Comparison of ENCODE assay signal across 17 cellular contexts in genomic region chr20:2476742-2477615, GRCh38. TPM values are rescaled to one million over a fixed set of nuclear protein-coding genes. Genes with fewer than 3 reads are reported as not detected.
DNase-seq lines count a peak whose midpoint lies in the region; ATAC-seq and TF ChIP-seq lines count a peak whose summit lies in the region.
"Had no signal": no experiment of that assay in that cellular context is flagged by ENCODE, and none has a peak within 500 bp of the region (broad histone marks: within the 10 kb centered on the region; RNA-seq: fewer than 3 reads in every experiment).

No MANE protein-coding gene starts in this region.

- H3K27me3 ChIP-seq in DND-41 (ENCODE audit: insufficient read depth, low read length, poor library complexity) (no peaks in the 10 kb centered on the region), liver (ENCODE audit: control insufficient read depth in 4 of 4, insufficient read depth in 4 of 4, low read length in 3 of 4) (no peaks in the 10 kb centered on the region)
- H3K27me3 ChIP-seq: BLaER1 treated with 17β-estradiol and CSF1 and Interleukin-3, amounts not matched to agents 10 nM and 100 nM; pancreas had no signal

- H3K4me1 ChIP-seq in DND-41 (ENCODE audit: insufficient read depth, low read length) (no peaks in the 10 kb centered on the region; the same call in 1 of the 2 replicates), HEK293 (ENCODE audit: control insufficient read depth, insufficient read depth, low read length) (no peaks in the 10 kb centered on the region), liver (ENCODE audit: control insufficient read depth in 4 of 4, insufficient read depth in 4 of 4, low read length in 3 of 4) (peaks cover 8 to 15% (median 10%) of the 10 kb centered on the region in 4 donors)
- H3K4me1 ChIP-seq: BLaER1 treated with 17β-estradiol and CSF1 and Interleukin-3, amounts not matched to agents 10 nM and 100 nM; pancreas had no signal

- H2AFZ ChIP-seq in DND-41 (ENCODE audit: low read depth, low read length): no peak overlapping the region

- ATAC-seq in DND-41 (ENCODE audit: insufficient read depth, low read depth): no peak
- ATAC-seq in HG02840 (IDR thresholded peaks at IDR 0.05; ENCODE audit: low FRiP score, unreplicated experiment): no peak

- CTCF ChIA-PET in HEK293 (lab: Yijun Ruan, JAX): interaction anchor here (0.7 to 1.5 kb wide), 9 partner anchors 10 to 269 kb away, joined by 3 to 8 read pairs (median 5); no protein-coding TSS in a partner anchor

- peak; percentile 46 to 61 for TF ChIP-seq RAD21 in liver (IDR thresholded peaks at IDR 0.05)

- no peaks in the 10 kb centered on the region for H4K20me1 ChIP-seq in DND-41 (ENCODE audit: insufficient read depth, low read length)
- H4K20me1 ChIP-seq: BLaER1 treated with 17β-estradiol and CSF1 and Interleukin-3, amounts not matched to agents 10 nM and 100 nM had no signal

- TF ChIP-seq CTCF in DND-41 (IDR thresholded peaks at IDR 0.05; ENCODE audit: borderline replicate concordance, extremely low read depth, low read length, poor library complexity, severe bottlenecking) (peak; percentile 56), HEK293 (tag by site-specific recombination; IDR thresholded peaks at IDR 0.05) (no peak; the same call in 1 of the 2 replicates), VCaP (conservative IDR thresholded peaks at IDR 0.05) (peak; percentile 64), liver (IDR thresholded peaks at IDR 0.05; ENCODE audit: low read depth, low read length, missing input control) (peak; percentile 25)

- no peak overlapping the region for H3K4me2 ChIP-seq in DND-41 (ENCODE audit: insufficient read depth, low read length)
- H3K4me2 ChIP-seq: BLaER1 treated with 17β-estradiol and CSF1 and Interleukin-3, amounts not matched to agents 10 nM and 100 nM; SK-N-SH had no signal

- no peak overlapping the region for H3K4me3 ChIP-seq in DND-41 (ENCODE audit: low read depth in 1 of 2, low read length in 2 of 2)
- H3K4me3 ChIP-seq in HEK293 (ENCODE audit: low read depth, low read length): no peak overlapping the region
- H3K4me3 ChIP-seq in liver (ENCODE audit: low read depth in 1 of 3, low read length in 3 of 3): no peak overlapping the region
- H3K4me3 ChIP-seq: BLaER1 treated with 17β-estradiol and CSF1 and Interleukin-3, amounts not matched to agents 10 nM and 100 nM; pancreas had no signal

- intact Hi-C loops in posterior cingulate gyrus (cut with DNase I): no loop called here

- DNase-seq in DND-41 (no peak), EL (no peak), posterior cingulate gyrus (no peak), NOMO-1 treated with dmso at 0.1 percent for 144 hours (lab: John Stamatoyannopoulos, UW; ENCODE audit: unreplicated experiment) (no peak)
- DNase-seq: activated B cell treated with CpG ODN at 0.5 μM for 24 hours; activated naive CD4-positive, alpha-beta T cell treated with Interleukin-2 at 50 U/mL for 16 hours; hypothalamus; left cardiac atrium; NCI-H1105; NCI-H226; SK-N-SH had no signal

- POLR2A ChIA-PET in HEK293 (lab: Yijun Ruan, JAX): interaction anchor here (1.3 kb wide), 1 partner anchor 31 kb away, joined by 4 read pairs; no protein-coding TSS in a partner anchor

- H3K9me3 ChIP-seq in DND-41 (ENCODE audit: insufficient read depth, low read length, severe bottlenecking) (no peaks in the 10 kb centered on the region), HEK293 (ENCODE audit: control insufficient read depth, insufficient read depth, low read depth, low read length) (no peaks in the 10 kb centered on the region), liver (ENCODE audit: control insufficient read depth in 4 of 4, low read length in 3 of 4) (peaks cover 0 to 2% (median under 1%) of the 10 kb centered on the region in 4 donors)
- H3K9me3 ChIP-seq: pancreas, SK-N-SH had no signal

- peaks cover 3% of the 10 kb centered on the region; the same call in 1 of the 2 replicates for H3K36me3 ChIP-seq in DND-41 (ENCODE audit: insufficient read depth, low read length)
- peaks cover 8 to 28% of the 10 kb centered on the region in 2 experiments for H3K36me3 ChIP-seq in HEK293 (ENCODE audit: control insufficient read depth in 2 of 2, insufficient read depth in 1 of 2, low read length in 2 of 2)
- peaks cover 0 to 3% (median 1%) of the 10 kb centered on the region in 4 donors for H3K36me3 ChIP-seq in liver (ENCODE audit: control insufficient read depth in 4 of 4, insufficient read depth in 3 of 4, low read depth in 1 of 4, low read length in 3 of 4)
- H3K36me3 ChIP-seq: pancreas had no signal

- WGBS in liver: 78% methylated on average over 5 of the region's 5 CpGs

- H3K79me2 ChIP-seq in DND-41 (ENCODE audit: insufficient read depth, low read length): no peaks in the 10 kb centered on the region

- H3K9ac ChIP-seq in DND-41 (ENCODE audit: low read depth, low read length) (no peak overlapping the region), liver (ENCODE audit: low read depth in 1 of 2, low read length in 2 of 2) (no peak overlapping the region)
- H3K9ac ChIP-seq: BLaER1 treated with 17β-estradiol and CSF1 and Interleukin-3, amounts not matched to agents 10 nM and 100 nM; SK-N-SH had no signal

- no peak overlapping the region for H3K27ac ChIP-seq in DND-41 (ENCODE audit: low read length)
- H3K27ac ChIP-seq in HEK293 (ENCODE audit: extremely low read depth, low read depth, low read length): no peak overlapping the region
- peak overlapping the region; percentile 55 for H3K27ac ChIP-seq in VCaP
- H3K27ac ChIP-seq in liver (ENCODE audit: low read depth in 1 of 2, low read length in 2 of 2): peak overlapping the region in 1 of 2 donors; percentile 85
- H3K27ac ChIP-seq: BLaER1 treated with 17β-estradiol and CSF1 and Interleukin-3, amounts not matched to agents 10 nM and 100 nM; pancreas had no signal

TF ChIP-seq in HEK293, 187 proteins besides CTCF, POLR2A, EP300 and RAD21:
- TF ChIP-seq GLIS2 (tag by site-specific recombination; IDR thresholded peaks at IDR 0.05) (no peak), ZNF654 (tag by site-specific recombination; IDR thresholded peaks at IDR 0.05; ENCODE audit: low read depth) (peak; percentile 58)

TF ChIP-seq in liver, 16 proteins besides CTCF, POLR2A, EP300 and RAD21 (continues in another document):
- TF ChIP-seq TAF1 (conservative IDR thresholded peaks at IDR 0.05): no peak
- no peak for TF ChIP-seq RXRA (IDR thresholded peaks at IDR 0.05)
- TF ChIP-seq GABPA (IDR thresholded peaks at IDR 0.05 in 1 of 2, conservative IDR thresholded peaks at IDR 0.05 in 1 of 2): no peak
- TF ChIP-seq YY1 (IDR thresholded peaks at IDR 0.05): no peak
- no peak for TF ChIP-seq MAX (IDR thresholded peaks at IDR 0.05)
- TF ChIP-seq EGR1 (IDR thresholded peaks at IDR 0.05; ENCODE audit: low read depth in 2 of 2): no peak
- TF ChIP-seq SP1 (IDR thresholded peaks at IDR 0.05): no peak
- TF ChIP-seq ZBTB33 (IDR thresholded peaks at IDR 0.05): no peak
- no peak for TF ChIP-seq HNF4A (conservative IDR thresholded peaks at IDR 0.05)
- TF ChIP-seq NR2F2 (IDR thresholded peaks at IDR 0.05): no peak
- no peak for TF ChIP-seq REST (IDR thresholded peaks at IDR 0.05)
- TF ChIP-seq HNF4G (IDR thresholded peaks at IDR 0.05): no peak
- no peak for TF ChIP-seq JUND (IDR thresholded peaks at IDR 0.05)
- TF ChIP-seq FOXA1 (IDR thresholded peaks at IDR 0.05): no peak

RNA-seq across cellular contexts. Expression of gene SNRPB, which starts 6.4 kb away (rescaled TPM):
- 100 to 1,000 TPM in 1 of 2 donors, 10 to 100 TPM in 1; 42.3 to 111 TPM for total RNA-seq in liver
- 10 to 100 TPM; 65.3 to 79.9 TPM for polyA plus RNA-seq in liver

RNA-seq across cellular contexts. Expression of gene ZNF343, which starts 31.7 kb away (rescaled TPM):
- 10 to 100 TPM in 1 of 2 donors, 1 to 10 TPM in 1; 4.8 to 10.5 TPM for total RNA-seq in liver
- polyA plus RNA-seq in liver: 1 to 10 TPM; 3.3 to 3.6 TPM

RNA-seq across cellular contexts. Expression of gene TMC2, which starts 59.4 kb away (rescaled TPM):
- not detected for total RNA-seq in liver
- not detected for polyA plus RNA-seq in liver
- total RNA-seq: activated B cell treated with CpG ODN at 0.5 μM for 24 hours had no signal
- polyA plus RNA-seq: SK-N-SH had no signal
